24 cellular contexts compared by ENCODE assay signal in the genomic region with DNA sequence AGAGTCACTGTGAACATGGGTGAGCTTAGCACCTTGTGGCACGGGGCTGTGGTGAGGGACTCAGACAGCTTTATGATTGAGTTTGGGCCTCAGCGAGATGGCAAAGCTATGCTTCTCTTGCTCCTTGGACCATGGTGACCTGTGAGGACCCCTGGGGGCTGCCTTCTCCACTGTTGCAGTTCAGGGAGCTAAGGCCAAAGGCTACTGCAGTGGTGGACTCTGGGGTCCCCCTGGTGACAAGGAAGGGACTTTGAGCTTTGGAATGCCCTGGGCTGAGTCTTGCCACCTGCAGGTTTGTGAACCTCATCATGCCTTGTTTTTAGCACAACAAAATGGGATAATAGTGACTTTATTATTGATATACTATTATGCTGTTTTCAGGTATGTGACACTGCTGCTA.
"Had no signal": no experiment of that assay in that cellular context is flagged by ENCODE, and none has a peak within 500 bp of the region (broad histone marks: within the 10 kb centered on the region; RNA-seq: fewer than 3 reads in every experiment).

No MANE protein-coding gene starts in this region.

- DNase-seq: activated CD4-positive, alpha-beta T cell treated with anti-CD3 and anti-CD28 coated beads, Interleukin-2, amount 50 U/mL, for 4 hours; activated CD8-positive, alpha-beta memory T cell treated with anti-CD3 and anti-CD28 coated beads for 24 hours; activated CD8-positive, alpha-beta memory T cell treated with anti-CD3 and anti-CD28 coated beads, Interleukin-2, amount 50 U/mL, for 4 hours; activated T-cell treated with anti-CD3 and anti-CD28 coated beads, Interleukin-2, amount 50 U/mL, for 24 hours; aorta; effector CD4-positive, alpha-beta T cell; foreskin keratinocyte; glutamatergic neuron; hippocampal formation; islet precursor cell; left cardiac atrium; lower lobe of right lung; naive B cell; spleen; stimulated activated CD4-positive, alpha-beta T cell treated with anti-CD3 and anti-CD28 coated beads, Interleukin-4, amount 100 ng/mL, for 1 hour; stimulated activated naive CD4-positive, alpha-beta T cell; upper lobe of left lung had no signal

- H3K4me3 ChIP-seq: lower lobe of right lung, spleen, thoracic aorta, upper lobe of left lung had no signal

- H3K27me3 ChIP-seq: foreskin keratinocyte, spleen, upper lobe of left lung had no signal

- H3K9me3 ChIP-seq: lower lobe of right lung, spleen, thoracic aorta, upper lobe of left lung had no signal

- H3K9me3 Mint-ChIP-seq: activated T-helper 17 cell treated with anti-CD3 and anti-CD28 coated beads, Interleukin-2, amount 50 U/mL, for 72 hours; dendritic cell treated with granulocyte-macrophage colony-stimulating factor and Interleukin-4, amounts not matched to agents 40 ng/mL and 50 ng/mL, for 4 days; T-helper 2 cell treated with Interferon-gamma antibody and Interleukin-4, amounts not matched to agents 5 μg/mL and 100 μg/mL, for 36 hours had no signal

- H3K27ac Mint-ChIP-seq: activated naive CD4-positive, alpha-beta T cell treated with anti-CD3 and anti-CD28 coated beads, Interleukin-2, amount 50 U/mL, for 72 hours; activated T-cell treated with anti-CD3 and anti-CD28 coated beads, Interleukin-2, amount 50 U/mL, for 24 hours; activated T-helper 17 cell treated with anti-CD3 and anti-CD28 coated beads, Interleukin-2, amount 50 U/mL, for 72 hours; brain; dendritic cell treated with granulocyte-macrophage colony-stimulating factor and Interleukin-4, amounts not matched to agents 40 ng/mL and 50 ng/mL, for 4 days; T-helper 2 cell treated with Interferon-gamma antibody and Interleukin-4, amounts not matched to agents 5 μg/mL and 100 μg/mL, for 36 hours had no signal

- H3K27me3 Mint-ChIP-seq: activated T-helper 17 cell treated with anti-CD3 and anti-CD28 coated beads, Interleukin-2, amount 50 U/mL, for 72 hours; brain; dendritic cell treated with granulocyte-macrophage colony-stimulating factor and Interleukin-4, amounts not matched to agents 40 ng/mL and 50 ng/mL, for 4 days; naive B cell had no signal

- ATAC-seq: activated naive CD4-positive, alpha-beta T cell treated with anti-CD3 and anti-CD28 coated beads, Interleukin-2, amount 50 U/mL, for 72 hours; activated T-helper 17 cell treated with anti-CD3 and anti-CD28 coated beads, Interleukin-2, amount 50 U/mL, for 72 hours; foreskin keratinocyte; left cardiac atrium; lower lobe of right lung had no signal

- H3K4me3 Mint-ChIP-seq: activated T-cell treated with anti-CD3 and anti-CD28 coated beads, Interleukin-2, amount 50 U/mL, for 24 hours; activated T-helper 17 cell treated with anti-CD3 and anti-CD28 coated beads, Interleukin-2, amount 50 U/mL, for 72 hours; brain; dendritic cell treated with granulocyte-macrophage colony-stimulating factor and Interleukin-4, amounts not matched to agents 40 ng/mL and 50 ng/mL, for 4 days; naive B cell; neural crest cell; T-helper 2 cell treated with Interferon-gamma antibody and Interleukin-4, amounts not matched to agents 5 μg/mL and 100 μg/mL, for 36 hours had no signal

- H3K4me1 ChIP-seq: foreskin keratinocyte, lower lobe of right lung, spleen, upper lobe of left lung had no signal

- H3K36me3 ChIP-seq: thoracic aorta had no signal

- H3K27ac ChIP-seq: foreskin keratinocyte, lower lobe of right lung, spleen, thoracic aorta, upper lobe of left lung had no signal
